ENCODE assay signal across 10 cellular contexts in the genomic region with DNA sequence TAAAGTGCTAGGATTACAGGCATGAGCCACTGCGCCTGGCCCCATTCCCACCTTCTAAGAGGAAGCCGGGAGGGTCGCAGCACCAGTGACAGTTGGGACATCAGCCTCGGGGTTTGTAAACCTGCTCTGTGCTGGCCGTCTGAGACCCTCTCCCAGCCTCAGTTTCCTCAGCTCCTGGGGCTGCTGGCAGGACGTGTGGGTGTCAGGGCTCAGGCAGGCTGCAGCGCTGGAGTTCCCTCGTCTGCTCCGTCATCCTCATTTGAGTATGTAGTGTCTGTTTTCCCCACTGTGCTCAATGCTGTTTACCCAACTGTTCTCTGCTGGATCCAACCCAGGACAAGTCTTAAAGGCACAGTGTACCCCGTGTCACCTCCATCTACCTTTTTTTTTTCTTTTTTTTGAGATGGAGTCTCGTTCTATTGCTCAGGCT. TPM values are rescaled to one million over a fixed set of nuclear protein-coding genes. Genes with fewer than 3 reads are reported as not detected.
DNase-seq lines count a peak whose midpoint lies in the region; ATAC-seq and TF ChIP-seq lines count a peak whose summit lies in the region.
"Had no signal": no experiment of that assay in that cellular context is flagged by ENCODE, and none has a peak within 500 bp of the region (broad histone marks: within the 10 kb centered on the region; RNA-seq: fewer than 3 reads in every experiment).

No MANE protein-coding gene starts in this region.

- H3K27ac Mint-ChIP-seq in activated B cell treated with CpG ODN at 0.5 μM for 24 hours, result no peak overlapping the region

- intact Hi-C loops in Right ventricle myocardium inferior (cut with DNase I) (no loop called here), Right ventricle myocardium superior (cut with DNase I) (no loop called here), activated B cell treated with CpG ODN at 0.5 μM for 24 hours (cut with micrococcal nuclease) (loop anchor here (10.0 kb wide), 2 partner anchors 319 to 429 kb away; a partner anchor contains a TSS), right lobe of liver (cut with DNase I) (no loop called here)

- ATAC-seq in Right ventricle myocardium inferior, result no peak
- ATAC-seq in Right ventricle myocardium superior (ENCODE audit: poor library complexity), result no peak
- ATAC-seq in activated B cell treated with CpG ODN at 0.5 μM for 24 hours (ENCODE audit: low read depth), result no peak
- ATAC-seq in right lobe of liver, result peak; percentile 18 to 47 (median 34)

- peak overlapping the region in 2 of 3 donors; percentile 29 to 47 for H3K27ac ChIP-seq in right lobe of liver
- no peak overlapping the region for H3K27ac ChIP-seq in urinary bladder (ENCODE audit: low read depth)

- no peaks in the 10 kb centered on the region for H3K27me3 Mint-ChIP-seq in activated B cell treated with CpG ODN at 0.5 μM for 24 hours

- CTCF ChIA-PET in activated B cell treated with CpG ODN at 0.5 μM for 24 hours (lab: Charles Lee), result no interaction called here

- H3K9me3 Mint-ChIP-seq in activated B cell treated with CpG ODN at 0.5 μM for 24 hours, result peaks cover 3% of the 10 kb centered on the region

- H3K36me3 Mint-ChIP-seq in activated B cell treated with CpG ODN at 0.5 μM for 24 hours (ENCODE audit: low read depth), result no peaks in the 10 kb centered on the region

- H3K4me3 ChIP-seq in right lobe of liver, result no peak overlapping the region
- peak overlapping the region; percentile 4 for H3K4me3 ChIP-seq in urinary bladder (ENCODE audit: low read depth, low read length)
- H3K4me3 ChIP-seq: tibial artery had no signal

- DNase-seq in Right ventricle myocardium inferior (ENCODE audit: missing footprints), result peak; percentile 66
- DNase-seq in Right ventricle myocardium superior, result no peak
- no peak for DNase-seq in activated B cell treated with CpG ODN at 0.5 μM for 24 hours
- DNase-seq in right lobe of liver, result no peak
- DNase-seq in activated T-cell treated with anti-CD3 and anti-CD28 coated beads for 4 hours, result no peak
- DNase-seq in H4 (ENCODE audit: low spot score), result no peak
- DNase-seq in stimulated activated CD4-positive, alpha-beta T cell treated with anti-CD3 and anti-CD28 coated beads, Interleukin-1b, Interleukin-23, amount 100 ng/mL, for 48 hours, result no peak
- DNase-seq: central memory CD4-positive, alpha-beta T cell; tibial artery had no signal

- no peak for TF ChIP-seq CTCF in activated B cell treated with CpG ODN at 0.5 μM for 24 hours (IDR thresholded peaks at IDR 0.05)
- no peak for TF ChIP-seq CTCF in right lobe of liver (IDR thresholded peaks at IDR 0.05)

- TF ChIP-seq POLR2A in right lobe of liver (IDR thresholded peaks at IDR 0.05), result no peak

- peaks cover 51% of the 10 kb centered on the region for H3K4me1 Mint-ChIP-seq in activated B cell treated with CpG ODN at 0.5 μM for 24 hours

- 17% methylated on average over 9 of the region's 11 CpGs for WGBS in right lobe of liver (ENCODE audit: insufficient coverage, low coverage, low lambda C conversion rate, missing lambda C conversion rate)
- 41% methylated on average over 11 of the region's 11 CpGs for WGBS in urinary bladder

- POLR2A ChIA-PET in activated B cell treated with CpG ODN at 0.5 μM for 24 hours (lab: Charles Lee), result interaction anchor here (0.5 to 1.1 kb wide), 5 partner anchors 10 to 103 kb away, joined by 3 to 6 read pairs (median 3); a partner anchor contains a TSS

- no peaks in the 10 kb centered on the region for H3K9me3 ChIP-seq in right lobe of liver
- H3K9me3 ChIP-seq: tibial artery had no signal

- peak overlapping the region; percentile 3 for H3K4me3 Mint-ChIP-seq in activated B cell treated with CpG ODN at 0.5 μM for 24 hours

- H3K4me1 ChIP-seq in right lobe of liver (peaks cover 0 to 40% (median 19%) of the 10 kb centered on the region in 4 donors), urinary bladder (ENCODE audit: insufficient read depth) (no peaks in the 10 kb centered on the region)

- H3K36me3 ChIP-seq in right lobe of liver (no peaks in the 10 kb centered on the region), urinary bladder (ENCODE audit: insufficient read depth) (no peaks in the 10 kb centered on the region)
- H3K36me3 ChIP-seq: tibial artery had no signal

- H3K27me3 ChIP-seq in right lobe of liver, result no peaks in the 10 kb centered on the region
- H3K27me3 ChIP-seq: tibial artery had no signal

RNA-seq across cellular contexts. Expression of a gene that starts 2.0 kb away (rescaled TPM):
- 55.5 TPM for total RNA-seq in Right ventricle myocardium inferior
- 49.2 TPM for total RNA-seq in Right ventricle myocardium superior
- total RNA-seq in activated B cell treated with CpG ODN at 0.5 μM for 24 hours, result 10.2 and 11.0 TPM in 2 replicates
- total RNA-seq in right lobe of liver, result 100 to 1,000 TPM in 1 of 6 experiments, 10 to 100 TPM in 5; 35.6 to 103 (median 65.1) TPM
- total RNA-seq in urinary bladder, result 13.2 TPM
- 48.2 TPM for polyA plus RNA-seq in urinary bladder
- total RNA-seq in H4 (2014; rRNA removed; shearing (Covaris generic)), result 83.4 and 87.3 TPM in 2 replicates

RNA-seq across cellular contexts. Expression of a gene that starts 40.0 kb away (rescaled TPM):
- 27.1 TPM for total RNA-seq in Right ventricle myocardium inferior
- total RNA-seq in Right ventricle myocardium superior, result 27.5 TPM
- total RNA-seq in activated B cell treated with CpG ODN at 0.5 μM for 24 hours, result 13.7 and 15.6 TPM in 2 replicates
- 10 to 100 TPM in 3 of 6 experiments, 1 to 10 TPM in 3; 6.3 to 31.7 (median 12.1) TPM for total RNA-seq in right lobe of liver
- 14.8 TPM for total RNA-seq in urinary bladder
- polyA plus RNA-seq in urinary bladder, result 77.0 TPM
- 63.3 and 72.3 TPM in 2 replicates for total RNA-seq in H4 (2014; rRNA removed; shearing (Covaris generic))

RNA-seq across cellular contexts. Expression of a gene that starts 47.9 kb away (rescaled TPM):
- total RNA-seq in Right ventricle myocardium inferior (200 TPM), Right ventricle myocardium superior (222 TPM), activated B cell treated with CpG ODN at 0.5 μM for 24 hours (0.24 TPM in 1 of 2 replicates, not detected in the other), right lobe of liver (1 to 10 TPM in 5 of 6 experiments, under 1 TPM in 1; 0.43 to 3.6 (median 1.3) TPM), urinary bladder (4.8 TPM)
- polyA plus RNA-seq in urinary bladder, result 9.3 TPM
- 0.02 TPM in 1 of 2 replicates, not detected in the other for total RNA-seq in H4 (2014; rRNA removed; shearing (Covaris generic))

Comparison
In these comparisons a context has a peak if more than half of its experiments do, and no peak if none do; other contexts are left out.
1. ATAC-seq: peak in right lobe of liver (4 of 4); none in Right ventricle myocardium inferior (single experiment), Right ventricle myocardium superior (single experiment) and activated B cell treated with CpG ODN at 0.5 μM for 24 hours (single experiment).
2. RNA of a gene that starts 47.9 kb away (total RNA-seq): 222 TPM in Right ventricle myocardium superior (single experiment) and 200 TPM in Right ventricle myocardium inferior (single experiment); 4.8 TPM in urinary bladder (single experiment), 0.43 to 3.6 TPM in right lobe of liver, 0.24 TPM in activated B cell treated with CpG ODN at 0.5 μM for 24 hours and 0.02 TPM in H4; every median in the first group is over 10 times any median in the second.